In the genomic region with DNA sequence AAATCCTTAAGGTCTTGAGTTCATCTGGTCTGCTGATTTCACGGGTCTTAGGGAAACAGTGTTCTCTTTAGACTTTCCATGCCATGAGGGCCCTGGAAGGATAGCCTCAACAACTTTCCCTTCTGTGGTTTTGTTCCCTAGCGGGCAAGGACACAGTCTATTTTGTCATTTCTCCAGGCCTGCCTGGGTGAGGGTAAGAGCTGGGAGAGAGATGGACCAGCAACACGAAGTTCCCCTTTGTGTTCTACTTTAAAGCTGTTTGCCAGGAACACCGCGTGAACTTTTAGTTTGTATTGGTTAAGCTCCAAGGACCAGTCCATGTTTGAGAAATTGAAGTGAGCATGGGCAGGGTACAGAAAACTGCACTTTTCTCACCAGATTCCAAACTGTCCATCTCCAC, we compare ENCODE assay signal across 19 cellular contexts. TPM values are rescaled to one million over a fixed set of nuclear protein-coding genes. Genes with fewer than 3 reads are reported as not detected.
DNase-seq lines count a peak whose midpoint lies in the region; ATAC-seq, FAIRE-seq and TF ChIP-seq lines count a peak whose summit lies in the region.
"Had no signal": no experiment of that assay in that cellular context is flagged by ENCODE, and none has a peak within 500 bp of the region (broad histone marks: within the 10 kb centered on the region; RNA-seq: fewer than 3 reads in every experiment).

No MANE protein-coding gene starts in this region.

- DNase-seq in Right ventricle myocardium superior (no peak), right atrium auricular region (ENCODE audit: low spot score) (no peak), foreskin melanocyte (peak; percentile 95), osteoblast (ENCODE audit: insufficient read length, low spot score, missing footprints) (no peak), inferior parietal cortex (ENCODE audit: extremely low spot score) (no peak), D721Med (ENCODE audit: insufficient read length, low spot score) (no peak), HFFc6 (no peak), NAMALWA (ENCODE audit: low spot score) (no peak)
- DNase-seq: 8988T; activated CD4-positive, alpha-beta T cell treated with anti-CD3 and anti-CD28 coated beads, Interleukin-2, amount 50 U/mL, for 1 hour; activated naive CD4-positive, alpha-beta T cell treated with Interleukin-2 at 50 U/mL for 16 hours; DMS153; NCI-H1105 treated with DMSO at 0.1 percent for 48 hours; OCI-M1; stimulated activated CD4-positive, alpha-beta T cell treated with anti-CD3 and anti-CD28 coated beads, Interleukin-4, amount 100 ng/mL, for 1 hour had no signal

- H3K27ac ChIP-seq in right atrium auricular region (peak overlapping the region in 1 of 2 donors; percentile 56), osteoblast (ENCODE audit: low read depth, low read length) (peak overlapping the region; percentile 65)
- H3K27ac ChIP-seq: BLaER1 treated with 17β-estradiol and CSF1 and Interleukin-3, amounts not matched to agents 10 nM and 100 nM had no signal

- H3K27me3 ChIP-seq in right atrium auricular region (no peaks in the 10 kb centered on the region), osteoblast (ENCODE audit: insufficient read depth, low read length) (no peaks in the 10 kb centered on the region)
- H3K27me3 ChIP-seq: BLaER1 treated with 17β-estradiol and CSF1 and Interleukin-3, amounts not matched to agents 10 nM and 100 nM had no signal

- intact Hi-C loops in Right ventricle myocardium superior (cut with DNase I), result no loop called here

- FAIRE-seq in D721Med (lab: Jason Lieb, UNC), result no peak
- FAIRE-seq: GM12892 had no signal

- H3K9me3 ChIP-seq in right atrium auricular region (no peaks in the 10 kb centered on the region), osteoblast (ENCODE audit: low read depth, low read length) (no peaks in the 10 kb centered on the region)

- H3K4me1 Mint-ChIP-seq in HFFc6 (ENCODE audit: low read depth), result peaks cover 52% of the 10 kb centered on the region

- no peaks in the 10 kb centered on the region for H3K79me2 ChIP-seq in osteoblast (ENCODE audit: insufficient read depth, low read length)

- H3K4me2 ChIP-seq in osteoblast (ENCODE audit: insufficient read depth, low read length), result peak overlapping the region; percentile 40

- H3K36me3 Mint-ChIP-seq in HFFc6 (ENCODE audit: low read depth), result no peaks in the 10 kb centered on the region

- TF ChIP-seq CTCF in right atrium auricular region (IDR thresholded peaks at IDR 0.05) (no peak), osteoblast (IDR thresholded peaks at IDR 0.05; ENCODE audit: extremely low read depth, low read depth, low read length) (no peak), D721Med (IDR thresholded peaks at IDR 0.05; ENCODE audit: insufficient read depth, missing control alignments) (no peak), HFFc6 (IDR thresholded peaks at IDR 0.05) (no peak)

- H3K4me3 ChIP-seq in right atrium auricular region (no peak overlapping the region), osteoblast (ENCODE audit: insufficient read depth, low read length) (no peak overlapping the region)
- H3K4me3 ChIP-seq: BLaER1 treated with 17β-estradiol and CSF1 and Interleukin-3, amounts not matched to agents 10 nM and 100 nM; lung had no signal

- no peak overlapping the region for H3K4me3 Mint-ChIP-seq in HFFc6

- no peaks in the 10 kb centered on the region for H4K20me1 ChIP-seq in osteoblast (ENCODE audit: insufficient read depth, low read length)

- no peak overlapping the region for H3K27ac Mint-ChIP-seq in HFFc6

- no peak overlapping the region for H2AFZ ChIP-seq in osteoblast (ENCODE audit: low read length)

- H3K9me3 Mint-ChIP-seq in HFFc6, result no peaks in the 10 kb centered on the region

- H3K4me1 ChIP-seq in right atrium auricular region, result peaks cover 0 to 53% of the 10 kb centered on the region in 2 donors
- H3K4me1 ChIP-seq in osteoblast (ENCODE audit: insufficient read depth, low read length), result peaks cover 62% of the 10 kb centered on the region

- H3K36me3 ChIP-seq in right atrium auricular region (no peaks in the 10 kb centered on the region), osteoblast (ENCODE audit: insufficient read depth, low read length) (no peaks in the 10 kb centered on the region)

- ATAC-seq in Right ventricle myocardium superior (ENCODE audit: poor library complexity), result peak; percentile 40
- ATAC-seq: esophagus mucosa had no signal

- peaks cover 5% of the 10 kb centered on the region for H3K27me3 Mint-ChIP-seq in HFFc6 (ENCODE audit: insufficient read depth)

RNA-seq across cellular contexts. Expression of gene ST3GAL6, which starts 20.9 kb away (rescaled TPM):
- 34.1 TPM for total RNA-seq in Right ventricle myocardium superior
- 10 to 100 TPM; 25.9 to 27.2 TPM for total RNA-seq in right atrium auricular region
- total RNA-seq in osteoblast, result 2.2 and 2.7 TPM in 2 replicates
- total RNA-seq in HFFc6 (2021; fragmentation: NEBNext Ultra II Directional; extraction: Animal tissue kit (Norgen Biotek cat#: 25700)), result not detected
